ENCODE assay signal across 8 cellular contexts in genomic region chr1:119675349-119676343, GRCh38. TPM values are rescaled to one million over a fixed set of nuclear protein-coding genes. Genes with fewer than 3 reads are reported as not detected.
A peak's percentile ranks its signal among the peaks of the same experiment; 100 is the strongest.
DNase-seq lines count a peak whose midpoint lies in the region; ATAC-seq, FAIRE-seq and TF ChIP-seq lines count a peak whose summit lies in the region.

No MANE protein-coding gene starts in this region.

- ATAC-seq in HG02970 (IDR thresholded peaks at IDR 0.05; ENCODE audit: low FRiP score, unreplicated experiment) (peak; percentile 66), HG03039 (IDR thresholded peaks at IDR 0.05; ENCODE audit: unreplicated experiment) (no peak)

- FAIRE-seq in kidney (lab: Jason Lieb, UNC) = peak; percentile 93

- peak; percentile 71 for TF ChIP-seq CTCF in kidney (IDR thresholded peaks at IDR 0.05; ENCODE audit: borderline replicate concordance, extremely low read depth, insufficient read depth)

- peaks cover 2 to 4% of the 10 kb centered on the region in 2 donors for H3K4me1 ChIP-seq in kidney (ENCODE audit: control insufficient read depth in 1 of 2, insufficient read depth in 1 of 2, low read depth in 1 of 2, low read length in 2 of 2)

- DNase-seq in ELF-1 (ENCODE audit: low read depth, low spot score) (peak; percentile 95), NCI-H2227 (lab: John Stamatoyannopoulos, UW; ENCODE audit: unreplicated experiment) (peak; percentile 90), kidney (no peak)
- peak; percentile 7 to 33 (median 16) for DNase-seq in activated CD4-positive, CD25-positive, alpha-beta regulatory T cell (lab: John Stamatoyannopoulos, UW)
- DNase-seq in central memory CD4-positive, alpha-beta T cell = peak; percentile 30
- DNase-seq in stimulated activated CD4-positive, alpha-beta T cell treated with anti-CD3 and anti-CD28 coated beads, Interleukin-15, amount 100 ng/mL, for 48 hours (ENCODE audit: low read depth in 2 of 2) = peak; percentile 34 to 54

- peak overlapping the region; percentile 13 to 17 for H3K9ac ChIP-seq in kidney (ENCODE audit: low read length in 2 of 2)

- H3K9me3 ChIP-seq in kidney (ENCODE audit: control insufficient read depth in 1 of 2, low read length in 2 of 2) = no peaks in the 10 kb centered on the region

- peak overlapping the region; percentile 26 to 40 for H3K27ac ChIP-seq in kidney (ENCODE audit: low read depth in 2 of 2, low read length in 2 of 2)

- H3K4me3 ChIP-seq in kidney (ENCODE audit: low read length in 2 of 2) = peak overlapping the region; percentile 55 to 70

- intact Hi-C loops in kidney (cut with DNase I) = no loop called here

- H3K36me3 ChIP-seq in kidney (ENCODE audit: control insufficient read depth in 1 of 2, insufficient read depth in 2 of 2, low read length in 2 of 2) = no peaks in the 10 kb centered on the region

RNA-seq across cellular contexts. Expression of gene ZNF697, which starts 27.6 kb away (rescaled TPM):
- total RNA-seq in kidney = 8.3 TPM
- polyA plus RNA-seq in kidney (ENCODE audit: insufficient read depth, low read depth, low replicate concordance) = 4.1 TPM

RNA-seq across cellular contexts. Expression of gene PHGDH, which starts 36.1 kb away (rescaled TPM):
- 71.9 TPM for total RNA-seq in kidney
- polyA plus RNA-seq in kidney (ENCODE audit: insufficient read depth, low read depth, low replicate concordance) = 126 TPM
